In genomic region chr15:78220713-78221112, GRCh38 we compare ENCODE assay signal across 27 cellular contexts. TPM values are rescaled to one million over a fixed set of nuclear protein-coding genes. Genes with fewer than 3 reads are reported as not detected.
DNase-seq lines count a peak whose midpoint lies in the region; TF ChIP-seq lines count a peak whose summit lies in the region.
"Had no signal": no experiment of that assay in that cellular context is flagged by ENCODE, and none has a peak within 500 bp of the region (broad histone marks: within the 10 kb centered on the region; RNA-seq: fewer than 3 reads in every experiment).

No MANE protein-coding gene starts in this region.

- intact Hi-C loops in A673 (cut with micrococcal nuclease; ENCODE audit: unreplicated experiment) = no loop called here

- no peak overlapping the region for H3K27ac ChIP-seq in A673 (ENCODE audit: low read depth, low read length, poor library complexity, severe bottlenecking)
- no peak overlapping the region for H3K27ac ChIP-seq in HEK293 (ENCODE audit: extremely low read depth, low read depth, low read length)
- peak overlapping the region; percentile 47 for H3K27ac ChIP-seq in muscle layer of colon (ENCODE audit: low read depth, low read length)
- H3K27ac ChIP-seq: BLaER1 treated with 17β-estradiol and CSF1 and Interleukin-3, amounts not matched to agents 10 nM and 100 nM; tibial artery had no signal

- DNase-seq in A673 (ENCODE audit: low spot score) (peak; percentile 77), NCI-H526 treated with DMSO at 0.1 percent for 48 hours (lab: John Stamatoyannopoulos, UW) (peak; percentile 91), NOMO-1 treated with dmso at 0.1 percent for 144 hours (lab: John Stamatoyannopoulos, UW; ENCODE audit: unreplicated experiment) (no peak), BE2C (no peak), SK-N-DZ (ENCODE audit: low spot score) (no peak)
- DNase-seq: activated CD4-positive, alpha-beta T cell treated with anti-CD3 and anti-CD28 coated beads for 36 hours; activated CD8-positive, alpha-beta T cell treated with anti-CD3 and anti-CD28 coated beads, Interleukin-2, amount 10 ng/mL, durations not matched to agents 7 days and 5 days; amygdala; DMS79 treated with DMSO at 0.1 percent for 48 hours; GDM1; HCEC 1CT; Karpas-422; mesenchymal stem cell; NCI-H1436; NCI-H2081 treated with DMSO at 0.1 percent for 48 hours; NCI-H510A; NK-92 treated with Interleukin-12 subunit alpha and Interleukin-12 subunit beta, amount 100 ng/mL, for 24 hours; PC-3; stimulated activated CD4-positive, alpha-beta T cell treated with anti-CD3 and anti-CD28 coated beads, Interleukin-4, amount 100 ng/mL, for 1 hour; tibial artery had no signal

- CTCF ChIA-PET in A673 (lab: Charles Lee) (no interaction called here), HEK293 (lab: Yijun Ruan, JAX) (interaction anchor here (0.6 kb wide), 1 partner anchor 44 kb away, joined by 3 read pairs; no protein-coding TSS in a partner anchor)

- H3K27me3 ChIP-seq in A673 (replicated peaks; ENCODE audit: insufficient read depth, low read depth, low read length, poor library complexity) (no peaks in the 10 kb centered on the region), muscle layer of colon (ENCODE audit: control insufficient read depth in 1 of 2, insufficient read depth in 2 of 2, low read length in 2 of 2) (no peaks in the 10 kb centered on the region), BE2C (no peaks in the 10 kb centered on the region)
- H3K27me3 ChIP-seq: BLaER1 treated with 17β-estradiol and CSF1 and Interleukin-3, amounts not matched to agents 10 nM and 100 nM had no signal

- POLR2A ChIA-PET in A673 (lab: Charles Lee; ENCODE audit: low non-redundant PET) (no interaction called here), HEK293 (lab: Yijun Ruan, JAX) (no interaction called here)

- H3K9me3 ChIP-seq in A673 (ENCODE audit: low read depth, low read length, poor library complexity, severe bottlenecking) (no peaks in the 10 kb centered on the region), HEK293 (ENCODE audit: control insufficient read depth, insufficient read depth, low read depth, low read length) (no peaks in the 10 kb centered on the region), muscle layer of colon (ENCODE audit: low read length) (no peaks in the 10 kb centered on the region), BE2C (no peaks in the 10 kb centered on the region)
- H3K9me3 ChIP-seq: BLaER1 treated with 17β-estradiol and CSF1 and Interleukin-3, amounts not matched to agents 10 nM and 100 nM; tibial artery had no signal

- BruUV-seq in A673 (replicated peaks; lab: Mats Ljungman, UMichigan) = no TSS peak

- no peak overlapping the region for H3K9ac ChIP-seq in muscle layer of colon (ENCODE audit: low read length)
- H3K9ac ChIP-seq: BLaER1 treated with 17β-estradiol and CSF1 and Interleukin-3, amounts not matched to agents 10 nM and 100 nM had no signal

- TF ChIP-seq CTCF in A673 (conservative IDR thresholded peaks at IDR 0.05; ENCODE audit: low read depth, low read length) = no peak
- TF ChIP-seq CTCF in HEK293 (tag by site-specific recombination; IDR thresholded peaks at IDR 0.05) = no peak
- TF ChIP-seq CTCF in BE2C (IDR thresholded peaks at IDR 0.05; ENCODE audit: low read depth, low read length) = no peak

- H3K4me3 ChIP-seq in A673 (ENCODE audit: low read depth, low read length, poor library complexity, severe bottlenecking) (no peak overlapping the region), HEK293 (ENCODE audit: low read depth, low read length) (no peak overlapping the region), muscle layer of colon (ENCODE audit: low read depth in 1 of 2, low read length in 2 of 2) (no peak overlapping the region), BE2C (ENCODE audit: low read depth, low read length) (no peak overlapping the region)
- H3K4me3 ChIP-seq: BLaER1 treated with 17β-estradiol and CSF1 and Interleukin-3, amounts not matched to agents 10 nM and 100 nM; tibial artery had no signal

- no peaks in the 10 kb centered on the region for H3K36me3 ChIP-seq in A673 (ENCODE audit: insufficient read depth, low read length, poor library complexity, severe bottlenecking)
- H3K36me3 ChIP-seq in HEK293 (ENCODE audit: control insufficient read depth in 2 of 2, insufficient read depth in 1 of 2, low read length in 2 of 2) = no peaks in the 10 kb centered on the region
- H3K36me3 ChIP-seq in muscle layer of colon (ENCODE audit: insufficient read depth, low read length) = no peaks in the 10 kb centered on the region
- H3K36me3 ChIP-seq in BE2C = no peaks in the 10 kb centered on the region
- H3K36me3 ChIP-seq: BLaER1 treated with 17β-estradiol and CSF1 and Interleukin-3, amounts not matched to agents 10 nM and 100 nM; tibial artery had no signal

- H3K4me1 ChIP-seq in A673 (ENCODE audit: insufficient read depth, low read length, poor library complexity, severe bottlenecking) (peaks cover 17% of the 10 kb centered on the region), HEK293 (ENCODE audit: control insufficient read depth, insufficient read depth, low read length) (no peaks in the 10 kb centered on the region), muscle layer of colon (ENCODE audit: insufficient read depth, low read length) (peaks cover 29% of the 10 kb centered on the region), BE2C (peaks cover 4% of the 10 kb centered on the region; the same call in 1 of the 2 replicates)
- H3K4me1 ChIP-seq: BLaER1 treated with 17β-estradiol and CSF1 and Interleukin-3, amounts not matched to agents 10 nM and 100 nM had no signal

TF ChIP-seq in HEK293, 187 proteins besides CTCF, POLR2A, EP300 and RAD21:
- TF ChIP-seq ZNF140 (tag by site-specific recombination; IDR thresholded peaks at IDR 0.05) = peak; percentile 70; the same call in 1 of the 2 replicates
- no peak for TF ChIP-seq ZNF626 (tag by site-specific recombination; IDR thresholded peaks at IDR 0.05)

RNA-seq across cellular contexts. Expression of gene ACSBG1, which starts 13.7 kb away (rescaled TPM):
- 0.35 and 0.45 TPM in 2 replicates for total RNA-seq in A673 (2021)
- polyA plus RNA-seq in BE2C (2012; ENCODE audit: insufficient read depth, insufficient read length, low read depth) = 0.45 TPM
- 0.08 and 0.20 TPM in 2 replicates for polyA plus RNA-seq in SK-N-DZ (2014; cell fraction: cytosol; rRNA removed)
- 0.12 and 0.20 TPM in 2 replicates for polyA plus RNA-seq in SK-N-DZ (2014; cell fraction: nucleus; rRNA removed)
- total RNA-seq: chondrocyte, endothelial cell of umbilical vein, left lobe of liver had no signal
- polyA plus RNA-seq: endothelial cell of umbilical vein had no signal

RNA-seq across cellular contexts. Expression of gene DNAJA4, which starts 43.6 kb away (rescaled TPM):
- total RNA-seq in A673 (2021) = 12.0 and 15.7 TPM in 2 replicates
- 5.6 TPM for polyA plus RNA-seq in BE2C (2012; ENCODE audit: insufficient read depth, insufficient read length, low read depth)
- 0.09 and 0.29 TPM in 2 replicates for polyA plus RNA-seq in SK-N-DZ (2014; cell fraction: cytosol; rRNA removed)
- polyA plus RNA-seq in SK-N-DZ (2014; cell fraction: nucleus; rRNA removed) = 0.52 and 1.0 TPM in 2 replicates
- total RNA-seq: HepG2 had no signal
- polyA plus RNA-seq: HepG2 had no signal

Comparison
In these comparisons a context has a peak if more than half of its experiments do, and no peak if none do; other contexts are left out.
1. DNase-seq: peak in A673 (single experiment) and NCI-H526 treated with DMSO at 0.1 percent for 48 hours (single experiment); none in NOMO-1 treated with dmso at 0.1 percent for 144 hours (single experiment), BE2C (single experiment) and SK-N-DZ (single experiment).